ENCODE assay signal across 8 cellular contexts in the genomic region with DNA sequence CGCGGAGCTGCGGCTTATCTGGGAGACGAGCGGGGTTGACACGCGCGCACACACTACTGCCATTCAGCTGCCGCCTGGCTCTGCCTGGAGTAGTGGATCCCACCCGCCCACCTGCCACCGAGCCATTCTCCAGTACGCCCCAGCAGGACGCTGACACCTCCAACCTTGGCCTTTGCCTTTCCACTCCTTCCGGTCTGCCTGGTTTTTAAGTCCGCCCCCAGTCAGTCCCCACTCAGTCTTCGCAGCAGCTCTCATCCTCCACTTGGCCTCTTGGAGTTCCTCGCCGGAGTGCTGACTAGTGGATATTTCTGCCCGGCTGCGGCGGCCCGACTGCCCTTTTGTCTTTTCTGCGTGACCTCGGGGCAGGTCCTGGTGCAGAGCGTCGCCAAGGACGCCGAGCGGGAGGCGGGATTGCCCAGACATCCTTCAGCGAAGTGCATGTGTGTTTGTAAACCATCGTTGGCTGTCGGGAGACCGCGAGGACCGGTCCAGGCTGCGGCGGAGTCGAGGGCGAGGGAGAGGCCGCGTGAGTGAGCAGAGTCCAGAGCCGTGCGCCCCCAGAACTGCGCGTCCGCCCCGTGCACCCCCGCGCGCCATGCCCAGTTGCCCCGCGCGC. TPM values are rescaled to one million over a fixed set of nuclear protein-coding genes. Genes with fewer than 3 reads are reported as not detected.
DNase-seq lines count a peak whose midpoint lies in the region; ATAC-seq and TF ChIP-seq lines count a peak whose summit lies in the region.

No MANE protein-coding gene starts in this region.

- POLR2A ChIA-PET in A673 (lab: Charles Lee; ENCODE audit: low non-redundant PET): no interaction called here
- POLR2A ChIA-PET in activated B cell treated with CpG ODN at 0.5 μM for 24 hours (lab: Charles Lee): no interaction called here

- H3K27ac Mint-ChIP-seq in activated B cell treated with CpG ODN at 0.5 μM for 24 hours: no peak overlapping the region

- peak overlapping the region; percentile 79 for H3K4me2 ChIP-seq in skeletal muscle satellite cell (ENCODE audit: low read length)

- no peaks in the 10 kb centered on the region for H3K36me3 ChIP-seq in A673 (ENCODE audit: insufficient read depth, low read length, poor library complexity, severe bottlenecking)
- no peaks in the 10 kb centered on the region for H3K36me3 ChIP-seq in skeletal muscle satellite cell (ENCODE audit: insufficient read depth, low read length)
- no peaks in the 10 kb centered on the region for H3K36me3 ChIP-seq in effector memory CD4-positive, alpha-beta T cell (ENCODE audit: control insufficient read depth, insufficient read depth, low read length)

- H3K4me3 ChIP-seq in A673 (ENCODE audit: low read depth, low read length, poor library complexity, severe bottlenecking): peak overlapping the region; percentile 80
- peak overlapping the region; percentile 37 for H3K4me3 ChIP-seq in right cardiac atrium (ENCODE audit: low read length)
- peak overlapping the region; percentile 82 for H3K4me3 ChIP-seq in skeletal muscle satellite cell (ENCODE audit: low read length)
- H3K4me3 ChIP-seq in effector memory CD4-positive, alpha-beta T cell (ENCODE audit: insufficient read depth, low read depth, low read length, poor library complexity, severe bottlenecking): no peak overlapping the region

- no peaks in the 10 kb centered on the region for H3K9me3 ChIP-seq in A673 (ENCODE audit: low read depth, low read length, poor library complexity, severe bottlenecking)
- H3K9me3 ChIP-seq in right cardiac atrium (ENCODE audit: control insufficient read depth, low read length): no peaks in the 10 kb centered on the region
- H3K9me3 ChIP-seq in skeletal muscle satellite cell (replicated peaks; ENCODE audit: low read length): no peaks in the 10 kb centered on the region
- H3K9me3 ChIP-seq in effector memory CD4-positive, alpha-beta T cell (ENCODE audit: control insufficient read depth, low read length): no peaks in the 10 kb centered on the region

- under 1% methylated on average over 54 of the region's 54 CpGs for WGBS in right cardiac atrium

- BruUV-seq in A673 (replicated peaks; lab: Mats Ljungman, UMichigan): no TSS peak

- TF ChIP-seq CTCF in A673 (conservative IDR thresholded peaks at IDR 0.05; ENCODE audit: low read depth, low read length) (no peak), GM13977 (IDR thresholded peaks at IDR 0.05; ENCODE audit: extremely low read depth, insufficient read depth, missing control alignments) (no peak), activated B cell treated with CpG ODN at 0.5 μM for 24 hours (IDR thresholded peaks at IDR 0.05) (no peak)

- no peaks in the 10 kb centered on the region for H3K36me3 Mint-ChIP-seq in activated B cell treated with CpG ODN at 0.5 μM for 24 hours (ENCODE audit: low read depth)

- peak overlapping the region; percentile 41 for H3K4me3 Mint-ChIP-seq in activated B cell treated with CpG ODN at 0.5 μM for 24 hours

- CTCF ChIA-PET in A673 (lab: Charles Lee): interaction anchor here (0.6 kb wide), 2 partner anchors 48 to 312 kb away, joined by 3 read pairs; no protein-coding TSS in a partner anchor
- CTCF ChIA-PET in activated B cell treated with CpG ODN at 0.5 μM for 24 hours (lab: Charles Lee): no interaction called here

- DNase-seq in A673 (ENCODE audit: low spot score): peak; percentile 28
- peak; percentile 34 for DNase-seq in GM13977 (ENCODE audit: low spot score)
- no peak for DNase-seq in activated B cell treated with CpG ODN at 0.5 μM for 24 hours
- DNase-seq in right cardiac atrium: peak; percentile 32 to 74 (median 64)
- DNase-seq in effector memory CD4-positive, alpha-beta T cell: no peak

- peak overlapping the region; percentile 81 for H3K9ac ChIP-seq in skeletal muscle satellite cell (ENCODE audit: low read depth, low read length)

- H3K4me1 Mint-ChIP-seq in activated B cell treated with CpG ODN at 0.5 μM for 24 hours: peaks cover 24% of the 10 kb centered on the region

- no peaks in the 10 kb centered on the region for H3K9me3 Mint-ChIP-seq in activated B cell treated with CpG ODN at 0.5 μM for 24 hours

- peak overlapping the region; percentile 68 for H3K27ac ChIP-seq in A673 (ENCODE audit: low read depth, low read length, poor library complexity, severe bottlenecking)
- H3K27ac ChIP-seq in right cardiac atrium (ENCODE audit: low read length): no peak overlapping the region
- no peak overlapping the region for H3K27ac ChIP-seq in effector memory CD4-positive, alpha-beta T cell (ENCODE audit: insufficient read depth, low read length, poor library complexity, severe bottlenecking)

- peaks cover 44% of the 10 kb centered on the region for H3K27me3 Mint-ChIP-seq in activated B cell treated with CpG ODN at 0.5 μM for 24 hours

- ATAC-seq in activated B cell treated with CpG ODN at 0.5 μM for 24 hours (ENCODE audit: low read depth): no peak
- peak; percentile 13 to 33 for ATAC-seq in right cardiac atrium
- ATAC-seq in HG03175 (IDR thresholded peaks at IDR 0.05; ENCODE audit: unreplicated experiment): no peak
- ATAC-seq in HG03469 (IDR thresholded peaks at IDR 0.05; ENCODE audit: unreplicated experiment): no peak

- intact Hi-C loops in A673 (cut with micrococcal nuclease; ENCODE audit: unreplicated experiment) (loop anchor here (5.0 kb wide), 6 partner anchors 175 to 1565 kb away; no protein-coding TSS in a partner anchor), activated B cell treated with CpG ODN at 0.5 μM for 24 hours (cut with micrococcal nuclease) (no loop called here), right cardiac atrium (cut with DNase I) (loop anchor here in 1 of 4 donors (10.0 kb wide), 1 partner anchor 1028 kb away; no protein-coding TSS in a partner anchor)

- no peaks in the 10 kb centered on the region for H3K27me3 ChIP-seq in A673 (replicated peaks; ENCODE audit: insufficient read depth, low read depth, low read length, poor library complexity)
- no peaks in the 10 kb centered on the region for H3K27me3 ChIP-seq in right cardiac atrium (ENCODE audit: control insufficient read depth, insufficient read depth)
- H3K27me3 ChIP-seq in skeletal muscle satellite cell (ENCODE audit: control insufficient read depth, insufficient read depth, low read length): no peaks in the 10 kb centered on the region
- peaks cover 32% of the 10 kb centered on the region for H3K27me3 ChIP-seq in effector memory CD4-positive, alpha-beta T cell (replicated peaks; ENCODE audit: control insufficient read depth, insufficient read depth, low read length, poor library complexity, severe bottlenecking)

- in situ Hi-C loops in GM13977 (cut with MboI; ENCODE audit: low pct_unique_long_range_greater_than_20kb, low sequenced_read_pairs, unreplicated experiment): no loop called here

- H3K4me1 ChIP-seq in A673 (ENCODE audit: insufficient read depth, low read length, poor library complexity, severe bottlenecking) (peaks cover 35% of the 10 kb centered on the region), right cardiac atrium (ENCODE audit: control insufficient read depth, insufficient read depth, low read length) (no peaks in the 10 kb centered on the region), skeletal muscle satellite cell (ENCODE audit: control insufficient read depth, insufficient read depth, low read length) (peaks cover 54% of the 10 kb centered on the region)
- peaks cover 3% of the 10 kb centered on the region for H3K4me1 ChIP-seq in effector memory CD4-positive, alpha-beta T cell (ENCODE audit: control insufficient read depth, insufficient read depth, low read length, poor library complexity, severe bottlenecking)

RNA-seq across cellular contexts. Expression of a gene that starts 1.1 kb away (rescaled TPM):
- 59.7 and 70.6 TPM in 2 replicates for total RNA-seq in A673 (2021)
- total RNA-seq in activated B cell treated with CpG ODN at 0.5 μM for 24 hours: 0.18 TPM in 1 of 2 replicates, not detected in the other
- 10 to 100 TPM; 10.2 to 13.8 (median 10.9) TPM for total RNA-seq in right cardiac atrium
- polyA plus RNA-seq in right cardiac atrium: 2.9 TPM
- total RNA-seq in skeletal muscle satellite cell (2012; rRNA removed): 11.2 and 22.9 TPM in 2 replicates

Comparison
In these comparisons a context has a peak if more than half of its experiments do, and no peak if none do; other contexts are left out.
1. DNase-seq: peak in A673 (single experiment), GM13977 (single experiment) and right cardiac atrium (3 of 3); none in activated B cell treated with CpG ODN at 0.5 μM for 24 hours (single experiment) and effector memory CD4-positive, alpha-beta T cell (0 of 3).
2. ATAC-seq: peak in right cardiac atrium (2 of 2); none in activated B cell treated with CpG ODN at 0.5 μM for 24 hours (single experiment), HG03175 (single experiment) and HG03469 (single experiment).